17 cellular contexts compared by ENCODE assay signal in the genomic region with DNA sequence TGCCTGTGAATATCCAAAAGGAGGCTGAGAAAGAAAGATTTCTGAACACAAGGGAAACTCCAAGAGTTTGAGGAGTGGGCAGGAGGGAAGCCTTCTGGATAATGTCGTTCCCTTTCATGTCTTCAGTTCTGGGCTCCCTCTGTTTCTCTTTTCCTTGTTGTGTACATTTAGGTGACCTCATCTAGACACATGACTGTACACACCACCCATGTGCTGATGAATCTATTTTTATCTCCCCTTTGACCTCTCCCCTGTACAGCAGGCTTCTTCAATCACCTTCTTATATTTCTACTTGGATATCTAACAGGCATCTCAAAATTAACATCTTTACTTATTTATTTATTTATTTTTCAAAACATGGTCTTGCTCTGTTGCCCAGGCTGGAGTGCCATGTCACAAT.
DNase-seq lines count a peak whose midpoint lies in the region; ATAC-seq and TF ChIP-seq lines count a peak whose summit lies in the region.
"Had no signal": no experiment of that assay in that cellular context is flagged by ENCODE, and none has a peak within 500 bp of the region (broad histone marks: within the 10 kb centered on the region; RNA-seq: fewer than 3 reads in every experiment).

No MANE protein-coding gene starts in this region.

- peaks cover 46% of the 10 kb centered on the region for H3K4me1 Mint-ChIP-seq in activated CD8-positive, alpha-beta memory T cell treated with anti-CD3 and anti-CD28 coated beads, Interleukin-2, amount 10 ng/mL, durations not matched to agents 7 days and 5 days
- H3K4me1 Mint-ChIP-seq in T-cell: peaks cover 28 to 40% (median 31%) of the 10 kb centered on the region in 3 donors
- H3K4me1 Mint-ChIP-seq in central memory CD8-positive, alpha-beta T cell: peaks cover 51% of the 10 kb centered on the region
- H3K4me1 Mint-ChIP-seq in stimulated activated effector memory CD8-positive, alpha-beta T cell treated with anti-CD3 and anti-CD28 coated beads, Interleukin-12 subunit alpha, Interleukin-12 subunit beta, amount 100 ng/mL, for 72 hours: peaks cover 37% of the 10 kb centered on the region

- H3K27ac ChIP-seq in body of pancreas: no peak overlapping the region

- H3K9me3 Mint-ChIP-seq in activated CD8-positive, alpha-beta memory T cell treated with anti-CD3 and anti-CD28 coated beads, Interleukin-2, amount 10 ng/mL, durations not matched to agents 7 days and 5 days (ENCODE audit: low read depth): peaks cover 3% of the 10 kb centered on the region
- peaks cover 0 to 4% (median 3%) of the 10 kb centered on the region in 3 donors for H3K9me3 Mint-ChIP-seq in T-cell
- H3K9me3 Mint-ChIP-seq in central memory CD8-positive, alpha-beta T cell: no peaks in the 10 kb centered on the region
- H3K9me3 Mint-ChIP-seq in stimulated activated effector memory CD8-positive, alpha-beta T cell treated with anti-CD3 and anti-CD28 coated beads, Interleukin-12 subunit alpha, Interleukin-12 subunit beta, amount 100 ng/mL, for 72 hours: peaks cover 2% of the 10 kb centered on the region

- WGBS in body of pancreas, 2 donors: 55 to 67% methylated on average over 1 of the region's 1 CpG

- no peak for DNase-seq in activated CD8-positive, alpha-beta memory T cell treated with anti-CD3 and anti-CD28 coated beads, Interleukin-2, amount 10 ng/mL, durations not matched to agents 7 days and 5 days
- no peak for DNase-seq in activated CD8-positive, alpha-beta memory T cell treated with anti-CD3 and anti-CD28 coated beads, Interleukin-2, amount 50 U/mL, for 4 hours
- DNase-seq in T-cell (no peak), cerebellar nuclear complex (lab: John Stamatoyannopoulos, UW) (no peak), body of pancreas (no peak)
- DNase-seq in central memory CD8-positive, alpha-beta T cell (ENCODE audit: low spot score in 2 of 2): no peak
- no peak for DNase-seq in stimulated activated effector memory CD8-positive, alpha-beta T cell treated with anti-CD3 and anti-CD28 coated beads, Interleukin-12 subunit alpha, Interleukin-12 subunit beta, amount 100 ng/mL, for 72 hours (ENCODE audit: low spot score in 2 of 2)
- no peak for DNase-seq in stimulated activated CD4-positive, alpha-beta T cell treated with anti-CD3 and anti-CD28 coated beads, Interleukin-1b, Interleukin-23, amount 100 ng/mL, for 48 hours
- DNase-seq: C1 segment of cervical spinal cord, DMS79 treated with DMSO at 0.1 percent for 48 hours, HCEC 1CT, NCI-H1048, NCI-H226, NCI-H526, OCI-M1, RPMI8226 had no signal

- H3K4me3 ChIP-seq in body of pancreas: no peak overlapping the region

- no peak for TF ChIP-seq POLR2A in body of pancreas (IDR thresholded peaks at IDR 0.05)

- no peak for TF ChIP-seq CTCF in body of pancreas (IDR thresholded peaks at IDR 0.05)

- H3K27ac Mint-ChIP-seq in activated CD8-positive, alpha-beta memory T cell treated with anti-CD3 and anti-CD28 coated beads, Interleukin-2, amount 10 ng/mL, durations not matched to agents 7 days and 5 days: peak overlapping the region; percentile 89
- peak overlapping the region; percentile 90 to 94 for H3K27ac Mint-ChIP-seq in T-cell
- peak overlapping the region; percentile 100 for H3K27ac Mint-ChIP-seq in central memory CD8-positive, alpha-beta T cell (ENCODE audit: low read depth)
- peak overlapping the region; percentile 92 for H3K27ac Mint-ChIP-seq in stimulated activated effector memory CD8-positive, alpha-beta T cell treated with anti-CD3 and anti-CD28 coated beads, Interleukin-12 subunit alpha, Interleukin-12 subunit beta, amount 100 ng/mL, for 72 hours
- H3K27ac Mint-ChIP-seq: IgD-negative memory B cell had no signal

- no peaks in the 10 kb centered on the region for H3K27me3 Mint-ChIP-seq in activated CD8-positive, alpha-beta memory T cell treated with anti-CD3 and anti-CD28 coated beads, Interleukin-2, amount 10 ng/mL, durations not matched to agents 7 days and 5 days
- no peaks in the 10 kb centered on the region for H3K27me3 Mint-ChIP-seq in T-cell
- H3K27me3 Mint-ChIP-seq in central memory CD8-positive, alpha-beta T cell: no peaks in the 10 kb centered on the region
- H3K27me3 Mint-ChIP-seq: IgD-negative memory B cell had no signal

- POLR2A ChIA-PET in T-cell (lab: Charles Lee): interaction anchor here in 1 of 2 donors (1.4 to 2.5 kb wide), 2 partner anchors 12 to 86 kb away, joined by 5 to 48 read pairs; no protein-coding TSS in a partner anchor

- H3K4me1 ChIP-seq in body of pancreas: no peaks in the 10 kb centered on the region

- H3K9me3 ChIP-seq in body of pancreas: no peaks in the 10 kb centered on the region

- H3K36me3 ChIP-seq in body of pancreas (replicated peaks in 1 of 2; ENCODE audit: insufficient read depth in 1 of 2, low read depth in 2 of 2): no peaks in the 10 kb centered on the region

- peaks cover 11% of the 10 kb centered on the region for H3K36me3 Mint-ChIP-seq in activated CD8-positive, alpha-beta memory T cell treated with anti-CD3 and anti-CD28 coated beads, Interleukin-2, amount 10 ng/mL, durations not matched to agents 7 days and 5 days
- H3K36me3 Mint-ChIP-seq in T-cell: no peaks in the 10 kb centered on the region
- H3K36me3 Mint-ChIP-seq in central memory CD8-positive, alpha-beta T cell (ENCODE audit: insufficient read depth): peaks cover 21% of the 10 kb centered on the region
- no peaks in the 10 kb centered on the region for H3K36me3 Mint-ChIP-seq in stimulated activated effector memory CD8-positive, alpha-beta T cell treated with anti-CD3 and anti-CD28 coated beads, Interleukin-12 subunit alpha, Interleukin-12 subunit beta, amount 100 ng/mL, for 72 hours
- H3K36me3 Mint-ChIP-seq: IgD-negative memory B cell had no signal

- no peak overlapping the region for H3K4me3 Mint-ChIP-seq in activated CD8-positive, alpha-beta memory T cell treated with anti-CD3 and anti-CD28 coated beads, Interleukin-2, amount 10 ng/mL, durations not matched to agents 7 days and 5 days
- no peak overlapping the region for H3K4me3 Mint-ChIP-seq in T-cell
- no peak overlapping the region for H3K4me3 Mint-ChIP-seq in central memory CD8-positive, alpha-beta T cell
- H3K4me3 Mint-ChIP-seq in stimulated activated effector memory CD8-positive, alpha-beta T cell treated with anti-CD3 and anti-CD28 coated beads, Interleukin-12 subunit alpha, Interleukin-12 subunit beta, amount 100 ng/mL, for 72 hours: no peak overlapping the region
- H3K4me3 Mint-ChIP-seq: IgD-negative memory B cell had no signal

- intact Hi-C loops in body of pancreas (cut with DNase I): no loop called here

- H3K27me3 ChIP-seq in body of pancreas: no peaks in the 10 kb centered on the region

- CTCF ChIA-PET in activated CD8-positive, alpha-beta memory T cell treated with anti-CD3 and anti-CD28 coated beads, Interleukin-2, amount 10 ng/mL, durations not matched to agents 7 days and 5 days (lab: Charles Lee): interaction anchor here (1.0 to 3.4 kb wide), 3 partner anchors 15 to 333 kb away, joined by 5 to 25 read pairs (median 7); no protein-coding TSS in a partner anchor
- CTCF ChIA-PET in T-cell (lab: Charles Lee): interaction anchor here in 1 of 2 donors (2.2 kb wide), 1 partner anchor 86 kb away, joined by 11 read pairs; no protein-coding TSS in a partner anchor

- no peak for ATAC-seq in activated CD8-positive, alpha-beta memory T cell treated with anti-CD3 and anti-CD28 coated beads, Interleukin-2, amount 10 ng/mL, durations not matched to agents 7 days and 5 days
- ATAC-seq in T-cell (replicated peaks in 1 of 4) (no peak), body of pancreas (no peak)
- no peak for ATAC-seq in central memory CD8-positive, alpha-beta T cell (replicated peaks; ENCODE audit: extremely low read depth, poor library complexity, severe bottlenecking)
- ATAC-seq in stimulated activated effector memory CD8-positive, alpha-beta T cell treated with anti-CD3 and anti-CD28 coated beads, Interleukin-12 subunit alpha, Interleukin-12 subunit beta, amount 100 ng/mL, for 72 hours: no peak
